ENCODE assay signal across 7 cellular contexts in the genomic region with DNA sequence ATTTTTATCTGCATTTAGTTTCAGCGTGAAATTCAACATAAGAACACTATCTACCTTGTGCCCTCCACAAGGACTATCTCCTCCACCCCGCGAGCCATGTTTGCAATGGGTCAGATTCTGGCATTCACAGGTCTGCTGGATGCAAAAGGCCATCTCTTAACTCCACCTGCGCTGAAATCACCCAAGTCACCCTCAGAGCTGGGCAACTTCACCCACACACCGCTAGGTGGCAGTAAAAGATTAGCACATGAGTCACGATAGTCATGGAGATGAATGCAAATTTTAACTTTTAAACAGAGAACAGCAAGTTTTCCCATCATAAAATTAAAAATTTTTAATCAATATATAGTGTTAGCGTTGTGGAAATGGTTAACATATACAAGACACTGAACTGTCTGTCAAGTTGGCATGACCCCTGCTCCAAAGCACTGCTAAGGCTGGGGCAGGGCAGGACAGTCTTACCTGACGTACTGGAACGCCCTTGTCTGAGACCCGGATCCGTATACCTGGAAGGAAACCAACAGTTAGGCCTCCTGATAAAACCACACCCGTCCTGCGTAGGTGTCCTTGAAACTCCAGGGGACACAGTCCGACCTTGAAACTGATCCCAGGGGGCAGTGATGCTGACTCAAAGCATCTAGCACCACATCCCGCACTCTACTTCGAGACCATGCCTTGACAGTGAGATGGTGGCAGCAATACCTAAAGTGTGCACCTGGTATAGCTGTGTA.
A peak's percentile ranks its signal among the peaks of the same experiment; 100 is the strongest.
DNase-seq lines count a peak whose midpoint lies in the region; ATAC-seq, FAIRE-seq and TF ChIP-seq lines count a peak whose summit lies in the region.

No MANE protein-coding gene starts in this region.

- TF ChIP-seq RAD21 in GM12878 (IDR thresholded peaks at IDR 0.05; ENCODE audit: insufficient read depth, low read depth, low read length), result peak; percentile 99

- no peak overlapping the region for H3K27ac ChIP-seq in GM12878 (ENCODE audit: control insufficient read depth, insufficient read depth)

- TF ChIP-seq EP300 in GM12878 (IDR thresholded peaks at IDR 0.05; ENCODE audit: borderline replicate concordance in 1 of 2, control insufficient read depth in 1 of 2, low read depth in 2 of 2, low read length in 2 of 2), result no peak

- ATAC-seq in HG02571 (IDR thresholded peaks at IDR 0.05; ENCODE audit: unreplicated experiment) (peak; percentile 42), GM12878 (peak; percentile 75)

- H3K9me3 ChIP-seq in GM12878 (replicated peaks; ENCODE audit: control insufficient read depth, insufficient read depth, low read length), result no peaks in the 10 kb centered on the region

- intact Hi-C loops in GM12878 (cut with micrococcal nuclease; ENCODE audit: unreplicated experiment), result loop anchor here (1.0 to 10.0 kb wide), 4 partner anchors 150 to 476 kb away; no protein-coding TSS in a partner anchor

- WGBS in GM12878 (ENCODE audit: insufficient coverage, insufficient replicate concordance, low lambda C conversion rate, missing lambda C conversion rate), result 28% methylated on average over 16 of the region's 16 CpGs

- H2AFZ ChIP-seq in GM12878 (ENCODE audit: control insufficient read depth, low read depth, low read length), result no peak overlapping the region

- peaks cover 16% of the 10 kb centered on the region for H3K4me1 ChIP-seq in GM12878 (ENCODE audit: control insufficient read depth, insufficient read depth, low read length)

- H3K4me3 ChIP-seq in GM12864 (ENCODE audit: low read depth, low read length) (no peak overlapping the region), GM12878 (no peak overlapping the region)

- no peaks in the 10 kb centered on the region for H3K79me2 ChIP-seq in GM12878 (ENCODE audit: control insufficient read depth, insufficient read depth, low read length)

- peaks cover 2 to 8% of the 10 kb centered on the region in 2 experiments; a peak in 3 of 4 replicates for H3K36me3 ChIP-seq in GM12878 (ENCODE audit: control insufficient read depth in 2 of 2, insufficient read depth in 2 of 2, low read length in 1 of 2)

- TF ChIP-seq CTCF in GM12864 (IDR thresholded peaks at IDR 0.05; ENCODE audit: low read depth, low read length, missing control alignments) (peak; percentile 86), GM12878 (IDR thresholded peaks at IDR 0.05 in 2 of 3, conservative IDR thresholded peaks at IDR 0.05 in 1 of 3; ENCODE audit: control insufficient read depth in 2 of 3, extremely low read depth in 1 of 3, insufficient read depth in 1 of 3, low read depth in 3 of 3, low read length in 3 of 3) (peak; percentile 81 to 97 (median 95))

- no peaks in the 10 kb centered on the region for H3K27me3 ChIP-seq in GM12878 (replicated peaks in 1 of 2; ENCODE audit: control insufficient read depth in 2 of 2, insufficient read depth in 2 of 2, low read length in 1 of 2)

- in situ Hi-C loops in GM12878 (cut with MboI), result loop anchor here (5.0 to 10.0 kb wide), 2 partner anchors 370 to 438 kb away; no protein-coding TSS in a partner anchor

- DNase-seq in GM12864 (ENCODE audit: low read depth), result peak; percentile 25
- peak; percentile 50 for DNase-seq in NCI-H1105 treated with DMSO at 0.1 percent for 48 hours (lab: John Stamatoyannopoulos, UW)
- DNase-seq in T-helper 22 cell (ENCODE audit: low read depth), result peak; percentile 35
- no peak for DNase-seq in GM12878 (ENCODE audit: low read depth, low spot score)
- peak; percentile 82 for DNase-seq in iPS-NIHi11 (ENCODE audit: low spot score)
- DNase-seq in stimulated activated CD4-positive, alpha-beta T cell treated with anti-CD3 and anti-CD28 coated beads, Interleukin-12 subunit alpha, Interleukin-12 subunit beta, amount 100 ng/mL, for 24 hours (ENCODE audit: low read depth in 2 of 2), result peak; percentile 41

- no peak overlapping the region for H3K9ac ChIP-seq in GM12878 (ENCODE audit: control insufficient read depth, insufficient read depth, low read length)

- peak; percentile 90 for FAIRE-seq in GM12878 (lab: Jason Lieb, UNC)

- CTCF ChIA-PET in GM12878 (lab: Yijun Ruan, JAX), result interaction anchor here (0.8 to 4.3 kb wide), 13 partner anchors 10 to 816 kb away, joined by 3 to 30 read pairs (median 5); no protein-coding TSS in a partner anchor

- RAD21 ChIA-PET in GM12878 (lab: Charles Lee; ENCODE audit: unreplicated experiment), result interaction anchor here (0.6 to 2.4 kb wide), 4 partner anchors 18 to 468 kb away, joined by 3 to 18 read pairs (median 4); no protein-coding TSS in a partner anchor

- no TSS peak for BruUV-seq in GM12878 (replicated peaks; lab: Mats Ljungman, UMichigan)

- no peak for TF ChIP-seq POLR2A in GM12878 (IDR thresholded peaks at IDR 0.05; ENCODE audit: low read depth, low read length)

- SMC1A ChIA-PET in GM12878 (lab: Charles Lee; ENCODE audit: uncharacterized antibody, unreplicated experiment), result interaction anchor here (0.6 to 2.8 kb wide), 5 partner anchors 11 to 438 kb away, joined by 3 to 11 read pairs (median 3); no protein-coding TSS in a partner anchor

- POLR2A ChIA-PET in GM12878 (lab: Charles Lee), result no interaction called here

- H3K4me2 ChIP-seq in GM12878 (ENCODE audit: control insufficient read depth, insufficient read depth), result no peak overlapping the region

- H4K20me1 ChIP-seq in GM12878 (ENCODE audit: control insufficient read depth, insufficient read depth), result no peaks in the 10 kb centered on the region

TF ChIP-seq in GM12878, 131 proteins besides CTCF, POLR2A, EP300 and RAD21 (continues in another document):
- no peak for TF ChIP-seq NR2C1 (IDR thresholded peaks at IDR 0.05)
- no peak for TF ChIP-seq NR2F1 (conservative IDR thresholded peaks at IDR 0.05)
- TF ChIP-seq MTA2 (IDR thresholded peaks at IDR 0.05; ENCODE audit: low read depth), result no peak
- TF ChIP-seq YY1 (IDR thresholded peaks at IDR 0.05; ENCODE audit: low read depth, low read length), result peak; percentile 62; the same call in 1 of the 2 replicates
- 0 out of 3 replicates have a peak, but pooled peaks have one; percentile 58 for TF ChIP-seq POU2F2 (IDR thresholded peaks at IDR 0.05; ENCODE audit: borderline replicate concordance, low read depth, low read length)
- TF ChIP-seq ASH2L (IDR thresholded peaks at IDR 0.05; ENCODE audit: borderline replicate concordance, low read depth), result no peak
- no peak for TF ChIP-seq FOS (IDR thresholded peaks at IDR 0.05; ENCODE audit: borderline replicate concordance, extremely low read depth, insufficient read length)
- no peak for TF ChIP-seq CBX3 (IDR thresholded peaks at IDR 0.05; ENCODE audit: borderline replicate concordance, low read depth)
- TF ChIP-seq MTA3 (IDR thresholded peaks at IDR 0.05; ENCODE audit: borderline replicate concordance, low read length), result no peak
- peak; percentile 83 for TF ChIP-seq SMC3 (IDR thresholded peaks at IDR 0.05; ENCODE audit: borderline replicate concordance, low read length)
- TF ChIP-seq SKIL (IDR thresholded peaks at IDR 0.05; ENCODE audit: low read depth, poor library complexity, severe bottlenecking), result peak; percentile 19
- TF ChIP-seq CEBPB (IDR thresholded peaks at IDR 0.05; ENCODE audit: borderline replicate concordance in 1 of 2, low read depth in 2 of 2, low read length in 2 of 2), result no peak
- TF ChIP-seq BRCA1 (IDR thresholded peaks at IDR 0.05; ENCODE audit: low read depth, low read length), result no peak
- no peak for TF ChIP-seq SP1 (IDR thresholded peaks at IDR 0.05; ENCODE audit: low read depth, low read length)
- TF ChIP-seq ATF2 (IDR thresholded peaks at IDR 0.05; ENCODE audit: low read length), result no peak
- TF ChIP-seq, protein P1, sequence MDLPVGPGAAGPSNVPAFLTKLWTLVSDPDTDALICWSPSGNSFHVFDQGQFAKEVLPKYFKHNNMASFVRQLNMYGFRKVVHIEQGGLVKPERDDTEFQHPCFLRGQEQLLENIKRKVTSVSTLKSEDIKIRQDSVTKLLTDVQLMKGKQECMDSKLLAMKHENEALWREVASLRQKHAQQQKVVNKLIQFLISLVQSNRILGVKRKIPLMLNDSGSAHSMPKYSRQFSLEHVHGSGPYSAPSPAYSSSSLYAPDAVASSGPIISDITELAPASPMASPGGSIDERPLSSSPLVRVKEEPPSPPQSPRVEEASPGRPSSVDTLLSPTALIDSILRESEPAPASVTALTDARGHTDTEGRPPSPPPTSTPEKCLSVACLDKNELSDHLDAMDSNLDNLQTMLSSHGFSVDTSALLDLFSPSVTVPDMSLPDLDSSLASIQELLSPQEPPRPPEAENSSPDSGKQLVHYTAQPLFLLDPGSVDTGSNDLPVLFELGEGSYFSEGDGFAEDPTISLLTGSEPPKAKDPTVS (IDR thresholded peaks at IDR 0.05; ENCODE audit: low read depth, low read length), result 0 out of 2 replicates have a peak, but pooled peaks have one; percentile 14
- no peak for TF ChIP-seq FOXM1 (IDR thresholded peaks at IDR 0.05; ENCODE audit: low read depth, low read length)
- TF ChIP-seq SPI1 (IDR thresholded peaks at IDR 0.05; ENCODE audit: borderline replicate concordance, insufficient read depth, low read depth, low read length), result no peak
